In the genomic region with DNA sequence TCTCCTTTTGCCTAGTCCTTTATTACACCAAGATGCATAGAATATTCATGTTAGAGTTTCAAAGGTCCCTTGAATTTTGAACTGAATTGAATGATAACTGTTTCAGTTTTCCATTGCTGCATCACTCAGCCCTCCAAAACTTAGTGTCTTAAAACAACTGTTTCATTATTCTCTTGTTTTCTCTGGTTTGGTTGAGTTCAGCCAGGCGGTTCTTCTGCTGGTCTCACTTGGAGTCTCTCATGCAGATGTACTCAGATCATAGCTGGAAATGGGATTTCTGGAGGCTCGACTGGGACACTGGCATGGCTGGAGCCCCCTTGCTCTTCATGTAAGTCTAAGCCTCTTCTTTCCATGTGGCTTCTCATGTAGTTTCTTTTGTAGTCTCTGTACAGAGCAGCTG, we compare ENCODE assay signal across 2 cellular contexts.
TF ChIP-seq lines count a peak whose summit lies in the region.

No MANE protein-coding gene starts in this region.

TF ChIP-seq in HepG2, 621 proteins besides CTCF, POLR2A, EP300 and RAD21:
- TF ChIP-seq ZNF331 (CRISPR knock-in tag; IDR thresholded peaks at IDR 0.05) (peak; percentile 86), ZNF253 (CRISPR knock-in tag; IDR thresholded peaks at IDR 0.05; ENCODE audit: borderline replicate concordance) (no peak)
TF ChIP-seq in HepG2: peak in this region for 1.

TF ChIP-seq in GM23338, 12 proteins besides CTCF, POLR2A, EP300 and RAD21:
- peak; percentile 86 for TF ChIP-seq ZNF331 (CRISPR knock-in tag; IDR thresholded peaks at IDR 0.05; ENCODE audit: low read depth)
- TF ChIP-seq CREB1 (CRISPR knock-in tag; IDR thresholded peaks at IDR 0.05; ENCODE audit: low read depth), result no peak
- TF ChIP-seq, protein P1, sequence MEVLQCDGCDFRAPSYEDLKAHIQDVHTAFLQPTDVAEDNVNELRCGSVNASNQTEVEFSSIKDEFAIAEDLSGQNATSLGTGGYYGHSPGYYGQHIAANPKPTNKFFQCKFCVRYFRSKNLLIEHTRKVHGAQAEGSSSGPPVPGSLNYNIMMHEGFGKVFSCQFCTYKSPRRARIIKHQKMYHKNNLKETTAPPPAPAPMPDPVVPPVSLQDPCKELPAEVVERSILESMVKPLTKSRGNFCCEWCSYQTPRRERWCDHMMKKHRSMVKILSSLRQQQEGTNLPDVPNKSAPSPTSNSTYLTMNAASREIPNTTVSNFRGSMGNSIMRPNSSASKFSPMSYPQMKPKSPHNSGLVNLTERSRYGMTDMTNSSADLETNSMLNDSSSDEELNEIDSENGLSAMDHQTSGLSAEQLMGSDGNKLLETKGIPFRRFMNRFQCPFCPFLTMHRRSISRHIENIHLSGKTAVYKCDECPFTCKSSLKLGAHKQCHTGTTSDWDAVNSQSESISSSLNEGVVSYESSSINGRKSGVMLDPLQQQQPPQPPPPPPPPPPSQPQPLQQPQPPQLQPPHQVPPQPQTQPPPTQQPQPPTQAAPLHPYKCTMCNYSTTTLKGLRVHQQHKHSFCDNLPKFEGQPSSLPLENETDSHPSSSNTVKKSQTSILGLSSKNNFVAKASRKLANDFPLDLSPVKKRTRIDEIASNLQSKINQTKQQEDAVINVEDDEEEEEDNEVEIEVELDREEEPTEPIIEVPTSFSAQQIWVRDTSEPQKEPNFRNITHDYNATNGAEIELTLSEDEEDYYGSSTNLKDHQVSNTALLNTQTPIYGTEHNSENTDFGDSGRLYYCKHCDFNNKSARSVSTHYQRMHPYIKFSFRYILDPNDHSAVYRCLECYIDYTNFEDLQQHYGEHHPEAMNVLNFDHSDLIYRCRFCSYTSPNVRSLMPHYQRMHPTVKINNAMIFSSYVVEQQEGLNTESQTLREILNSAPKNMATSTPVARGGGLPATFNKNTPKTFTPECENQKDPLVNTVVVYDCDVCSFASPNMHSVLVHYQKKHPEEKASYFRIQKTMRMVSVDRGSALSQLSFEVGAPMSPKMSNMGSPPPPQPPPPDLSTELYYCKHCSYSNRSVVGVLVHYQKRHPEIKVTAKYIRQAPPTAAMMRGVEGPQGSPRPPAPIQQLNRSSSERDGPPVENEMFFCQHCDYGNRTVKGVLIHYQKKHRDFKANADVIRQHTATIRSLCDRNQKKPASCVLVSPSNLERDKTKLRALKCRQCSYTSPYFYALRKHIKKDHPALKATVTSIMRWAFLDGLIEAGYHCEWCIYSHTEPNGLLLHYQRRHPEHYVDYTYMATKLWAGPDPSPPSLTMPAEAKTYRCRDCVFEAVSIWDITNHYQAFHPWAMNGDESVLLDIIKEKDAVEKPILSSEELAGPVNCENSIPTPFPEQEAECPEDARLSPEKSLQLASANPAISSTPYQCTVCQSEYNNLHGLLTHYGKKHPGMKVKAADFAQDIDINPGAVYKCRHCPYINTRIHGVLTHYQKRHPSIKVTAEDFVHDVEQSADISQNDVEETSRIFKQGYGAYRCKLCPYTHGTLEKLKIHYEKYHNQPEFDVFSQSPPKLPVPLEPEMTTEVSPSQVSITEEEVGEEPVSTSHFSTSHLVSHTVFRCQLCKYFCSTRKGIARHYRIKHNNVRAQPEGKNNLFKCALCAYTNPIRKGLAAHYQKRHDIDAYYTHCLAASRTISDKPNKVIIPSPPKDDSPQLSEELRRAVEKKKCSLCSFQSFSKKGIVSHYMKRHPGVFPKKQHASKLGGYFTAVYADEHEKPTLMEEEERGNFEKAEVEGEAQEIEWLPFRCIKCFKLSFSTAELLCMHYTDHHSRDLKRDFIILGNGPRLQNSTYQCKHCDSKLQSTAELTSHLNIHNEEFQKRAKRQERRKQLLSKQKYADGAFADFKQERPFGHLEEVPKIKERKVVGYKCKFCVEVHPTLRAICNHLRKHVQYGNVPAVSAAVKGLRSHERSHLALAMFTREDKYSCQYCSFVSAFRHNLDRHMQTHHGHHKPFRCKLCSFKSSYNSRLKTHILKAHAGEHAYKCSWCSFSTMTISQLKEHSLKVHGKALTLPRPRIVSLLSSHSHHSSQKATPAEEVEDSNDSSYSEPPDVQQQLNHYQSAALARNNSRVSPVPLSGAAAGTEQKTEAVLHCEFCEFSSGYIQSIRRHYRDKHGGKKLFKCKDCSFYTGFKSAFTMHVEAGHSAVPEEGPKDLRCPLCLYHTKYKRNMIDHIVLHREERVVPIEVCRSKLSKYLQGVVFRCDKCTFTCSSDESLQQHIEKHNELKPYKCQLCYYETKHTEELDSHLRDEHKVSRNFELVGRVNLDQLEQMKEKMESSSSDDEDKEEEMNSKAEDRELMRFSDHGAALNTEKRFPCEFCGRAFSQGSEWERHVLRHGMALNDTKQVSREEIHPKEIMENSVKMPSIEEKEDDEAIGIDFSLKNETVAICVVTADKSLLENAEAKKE (CRISPR knock-in tag; IDR thresholded peaks at IDR 0.05), result no peak
- TF ChIP-seq, protein P2, sequence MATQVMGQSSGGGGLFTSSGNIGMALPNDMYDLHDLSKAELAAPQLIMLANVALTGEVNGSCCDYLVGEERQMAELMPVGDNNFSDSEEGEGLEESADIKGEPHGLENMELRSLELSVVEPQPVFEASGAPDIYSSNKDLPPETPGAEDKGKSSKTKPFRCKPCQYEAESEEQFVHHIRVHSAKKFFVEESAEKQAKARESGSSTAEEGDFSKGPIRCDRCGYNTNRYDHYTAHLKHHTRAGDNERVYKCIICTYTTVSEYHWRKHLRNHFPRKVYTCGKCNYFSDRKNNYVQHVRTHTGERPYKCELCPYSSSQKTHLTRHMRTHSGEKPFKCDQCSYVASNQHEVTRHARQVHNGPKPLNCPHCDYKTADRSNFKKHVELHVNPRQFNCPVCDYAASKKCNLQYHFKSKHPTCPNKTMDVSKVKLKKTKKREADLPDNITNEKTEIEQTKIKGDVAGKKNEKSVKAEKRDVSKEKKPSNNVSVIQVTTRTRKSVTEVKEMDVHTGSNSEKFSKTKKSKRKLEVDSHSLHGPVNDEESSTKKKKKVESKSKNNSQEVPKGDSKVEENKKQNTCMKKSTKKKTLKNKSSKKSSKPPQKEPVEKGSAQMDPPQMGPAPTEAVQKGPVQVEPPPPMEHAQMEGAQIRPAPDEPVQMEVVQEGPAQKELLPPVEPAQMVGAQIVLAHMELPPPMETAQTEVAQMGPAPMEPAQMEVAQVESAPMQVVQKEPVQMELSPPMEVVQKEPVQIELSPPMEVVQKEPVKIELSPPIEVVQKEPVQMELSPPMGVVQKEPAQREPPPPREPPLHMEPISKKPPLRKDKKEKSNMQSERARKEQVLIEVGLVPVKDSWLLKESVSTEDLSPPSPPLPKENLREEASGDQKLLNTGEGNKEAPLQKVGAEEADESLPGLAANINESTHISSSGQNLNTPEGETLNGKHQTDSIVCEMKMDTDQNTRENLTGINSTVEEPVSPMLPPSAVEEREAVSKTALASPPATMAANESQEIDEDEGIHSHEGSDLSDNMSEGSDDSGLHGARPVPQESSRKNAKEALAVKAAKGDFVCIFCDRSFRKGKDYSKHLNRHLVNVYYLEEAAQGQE (IDR thresholded peaks at IDR 0.05; ENCODE audit: unreplicated experiment), result no peak
- TF ChIP-seq, protein P3, sequence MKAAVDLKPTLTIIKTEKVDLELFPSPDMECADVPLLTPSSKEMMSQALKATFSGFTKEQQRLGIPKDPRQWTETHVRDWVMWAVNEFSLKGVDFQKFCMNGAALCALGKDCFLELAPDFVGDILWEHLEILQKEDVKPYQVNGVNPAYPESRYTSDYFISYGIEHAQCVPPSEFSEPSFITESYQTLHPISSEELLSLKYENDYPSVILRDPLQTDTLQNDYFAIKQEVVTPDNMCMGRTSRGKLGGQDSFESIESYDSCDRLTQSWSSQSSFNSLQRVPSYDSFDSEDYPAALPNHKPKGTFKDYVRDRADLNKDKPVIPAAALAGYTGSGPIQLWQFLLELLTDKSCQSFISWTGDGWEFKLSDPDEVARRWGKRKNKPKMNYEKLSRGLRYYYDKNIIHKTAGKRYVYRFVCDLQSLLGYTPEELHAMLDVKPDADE (IDR thresholded peaks at IDR 0.05), result no peak
